ENCODE assay signal across 18 cellular contexts in genomic region chr6:90227693-90228092, GRCh38.
DNase-seq lines count a peak whose midpoint lies in the region; ATAC-seq and TF ChIP-seq lines count a peak whose summit lies in the region.
"Had no signal": no experiment of that assay in that cellular context is flagged by ENCODE, and none has a peak within 500 bp of the region (broad histone marks: within the 10 kb centered on the region; RNA-seq: fewer than 3 reads in every experiment).

No MANE protein-coding gene starts in this region.

- intact Hi-C loops in heart right ventricle (cut with DNase I), result loop anchor here in 2 of 10 donors (10.0 kb wide), 2 partner anchors 47 to 67 kb away; partner anchors contain the start of gene BACH2 (in 1 of the 2)
- intact Hi-C loops in left ventricle myocardium superior (cut with micrococcal nuclease), result no loop called here
- intact Hi-C loops in naive thymus-derived CD4-positive, alpha-beta T cell (cut with micrococcal nuclease), result no loop called here

- no peak for TF ChIP-seq CTCF in heart right ventricle (IDR thresholded peaks at IDR 0.05)

- H3K36me3 Mint-ChIP-seq in activated naive CD8-positive, alpha-beta T cell treated with anti-CD3 and anti-CD28 coated beads, Interleukin-2, amount 10 ng/mL, durations not matched to agents 7 days and 5 days, result peaks cover 49% of the 10 kb centered on the region
- peaks cover 20 to 55% (median 36%) of the 10 kb centered on the region in 5 donors for H3K36me3 Mint-ChIP-seq in naive thymus-derived CD4-positive, alpha-beta T cell
- peaks cover 32% of the 10 kb centered on the region for H3K36me3 Mint-ChIP-seq in activated CD8-positive, alpha-beta memory T cell treated with anti-CD3 and anti-CD28 coated beads, Interleukin-2, amount 10 ng/mL, durations not matched to agents 7 days and 5 days
- H3K36me3 Mint-ChIP-seq: stimulated activated effector memory CD8-positive, alpha-beta T cell treated with anti-CD3 and anti-CD28 coated beads, Interleukin-12 subunit alpha, Interleukin-12 subunit beta, amount 100 ng/mL, for 72 hours had no signal

- DNase-seq in heart right ventricle (no peak), left ventricle myocardium superior (no peak), activated gamma-delta T cell (lab: John Stamatoyannopoulos, UW) (no peak), HuH-7.5 (ENCODE audit: low spot score) (no peak)
- no peak for DNase-seq in activated naive CD8-positive, alpha-beta T cell treated with anti-CD3 and anti-CD28 coated beads, Interleukin-2, amount 10 ng/mL, durations not matched to agents 7 days and 5 days
- no peak for DNase-seq in naive thymus-derived CD4-positive, alpha-beta T cell
- DNase-seq in activated CD8-positive, alpha-beta memory T cell treated with anti-CD3 and anti-CD28 coated beads, Interleukin-2, amount 10 ng/mL, durations not matched to agents 7 days and 5 days, result no peak
- DNase-seq: adrenal gland, GF-D8, NCI-H2029, NCI-H524, occipital lobe, OCI-M1 had no signal

- H3K27me3 Mint-ChIP-seq in activated naive CD8-positive, alpha-beta T cell treated with anti-CD3 and anti-CD28 coated beads, Interleukin-2, amount 10 ng/mL, durations not matched to agents 7 days and 5 days, result no peaks in the 10 kb centered on the region
- H3K27me3 Mint-ChIP-seq in naive thymus-derived CD4-positive, alpha-beta T cell, result peaks cover 0 to 2% (median 0%) of the 10 kb centered on the region in 5 donors
- peaks cover 9% of the 10 kb centered on the region for H3K27me3 Mint-ChIP-seq in activated CD8-positive, alpha-beta memory T cell treated with anti-CD3 and anti-CD28 coated beads, Interleukin-2, amount 10 ng/mL, durations not matched to agents 7 days and 5 days
- H3K27me3 Mint-ChIP-seq: memory B cell had no signal

- H3K36me3 ChIP-seq in heart right ventricle, result no peaks in the 10 kb centered on the region
- peaks cover 0 to 4% (median 0%) of the 10 kb centered on the region in 3 experiments for H3K36me3 ChIP-seq in naive thymus-derived CD4-positive, alpha-beta T cell (ENCODE audit: control insufficient read depth in 2 of 3, insufficient read depth in 3 of 3, low read length in 3 of 3)
- H3K36me3 ChIP-seq: adrenal gland had no signal

- peak overlapping the region; percentile 80 for H3K27ac Mint-ChIP-seq in activated naive CD8-positive, alpha-beta T cell treated with anti-CD3 and anti-CD28 coated beads, Interleukin-2, amount 10 ng/mL, durations not matched to agents 7 days and 5 days
- H3K27ac Mint-ChIP-seq in naive thymus-derived CD4-positive, alpha-beta T cell, result peak overlapping the region in 8 of 9 donors; percentile 68 to 99 (median 94)
- no peak overlapping the region for H3K27ac Mint-ChIP-seq in activated CD8-positive, alpha-beta memory T cell treated with anti-CD3 and anti-CD28 coated beads, Interleukin-2, amount 10 ng/mL, durations not matched to agents 7 days and 5 days
- H3K27ac Mint-ChIP-seq: memory B cell; stimulated activated effector memory CD8-positive, alpha-beta T cell treated with anti-CD3 and anti-CD28 coated beads, Interleukin-12 subunit alpha, Interleukin-12 subunit beta, amount 100 ng/mL, for 72 hours had no signal

- CTCF ChIA-PET in naive thymus-derived CD4-positive, alpha-beta T cell (lab: Charles Lee), result interaction anchor here (0.9 kb wide), 1 partner anchor 18 kb away, joined by 3 read pairs; no protein-coding TSS in a partner anchor
- CTCF ChIA-PET in activated CD8-positive, alpha-beta memory T cell treated with anti-CD3 and anti-CD28 coated beads, Interleukin-2, amount 10 ng/mL, durations not matched to agents 7 days and 5 days (lab: Charles Lee), result interaction anchor here (0.6 to 1.0 kb wide), 3 partner anchors 13 to 287 kb away, joined by 3 to 4 read pairs (median 3); no protein-coding TSS in a partner anchor

- no peak overlapping the region for H3K4me3 ChIP-seq in heart right ventricle
- H3K4me3 ChIP-seq in naive thymus-derived CD4-positive, alpha-beta T cell (ENCODE audit: low read length), result no peak overlapping the region
- H3K4me3 ChIP-seq: adrenal gland had no signal

- H3K4me1 ChIP-seq in heart right ventricle, result peaks cover 0 to 48% (median 34%) of the 10 kb centered on the region in 9 donors
- peaks cover 0 to 73% of the 10 kb centered on the region in 2 donors for H3K4me1 ChIP-seq in naive thymus-derived CD4-positive, alpha-beta T cell (ENCODE audit: control insufficient read depth in 2 of 2, insufficient read depth in 2 of 2, low read length in 2 of 2)

- peak in 1 of 8 donors; percentile 29 for ATAC-seq in heart right ventricle
- ATAC-seq in left ventricle myocardium superior, result no peak
- no peak for ATAC-seq in activated naive CD8-positive, alpha-beta T cell treated with anti-CD3 and anti-CD28 coated beads, Interleukin-2, amount 10 ng/mL, durations not matched to agents 7 days and 5 days (ENCODE audit: low read depth)
- ATAC-seq in naive thymus-derived CD4-positive, alpha-beta T cell, result no peak
- ATAC-seq in GM19467 (IDR thresholded peaks at IDR 0.05; ENCODE audit: unreplicated experiment), result no peak
- no peak for ATAC-seq in activated CD8-positive, alpha-beta memory T cell treated with anti-CD3 and anti-CD28 coated beads, Interleukin-2, amount 10 ng/mL, durations not matched to agents 7 days and 5 days
- ATAC-seq: HepG2; stimulated activated effector memory CD8-positive, alpha-beta T cell treated with anti-CD3 and anti-CD28 coated beads, Interleukin-12 subunit alpha, Interleukin-12 subunit beta, amount 100 ng/mL, for 72 hours had no signal

- H3K27me3 ChIP-seq in heart right ventricle, result no peaks in the 10 kb centered on the region
- no peaks in the 10 kb centered on the region for H3K27me3 ChIP-seq in naive thymus-derived CD4-positive, alpha-beta T cell (ENCODE audit: control insufficient read depth in 2 of 2, insufficient read depth in 2 of 2, low read length in 2 of 2)
- H3K27me3 ChIP-seq: adrenal gland had no signal

- peaks cover 0 to 12% (median 0%) of the 10 kb centered on the region in 11 donors for H3K9me3 ChIP-seq in heart right ventricle
- H3K9me3 ChIP-seq in naive thymus-derived CD4-positive, alpha-beta T cell (ENCODE audit: control insufficient read depth in 2 of 3, low read length in 3 of 3), result peaks cover 0 to 8% (median 2%) of the 10 kb centered on the region in 3 experiments
- H3K9me3 ChIP-seq: adrenal gland had no signal

- H3K9me3 Mint-ChIP-seq in activated naive CD8-positive, alpha-beta T cell treated with anti-CD3 and anti-CD28 coated beads, Interleukin-2, amount 10 ng/mL, durations not matched to agents 7 days and 5 days, result peaks cover 10% of the 10 kb centered on the region
- peaks cover 0 to 13% (median 5%) of the 10 kb centered on the region in 11 donors for H3K9me3 Mint-ChIP-seq in naive thymus-derived CD4-positive, alpha-beta T cell
- H3K9me3 Mint-ChIP-seq in activated CD8-positive, alpha-beta memory T cell treated with anti-CD3 and anti-CD28 coated beads, Interleukin-2, amount 10 ng/mL, durations not matched to agents 7 days and 5 days (ENCODE audit: low read depth), result peaks cover 7% of the 10 kb centered on the region

- H3K4me3 Mint-ChIP-seq in activated naive CD8-positive, alpha-beta T cell treated with anti-CD3 and anti-CD28 coated beads, Interleukin-2, amount 10 ng/mL, durations not matched to agents 7 days and 5 days, result peak overlapping the region; percentile 13
- H3K4me3 Mint-ChIP-seq in naive thymus-derived CD4-positive, alpha-beta T cell, result peak overlapping the region in 7 of 10 donors; percentile 18 to 75 (median 56)
- no peak overlapping the region for H3K4me3 Mint-ChIP-seq in activated CD8-positive, alpha-beta memory T cell treated with anti-CD3 and anti-CD28 coated beads, Interleukin-2, amount 10 ng/mL, durations not matched to agents 7 days and 5 days
- H3K4me3 Mint-ChIP-seq: memory B cell; stimulated activated effector memory CD8-positive, alpha-beta T cell treated with anti-CD3 and anti-CD28 coated beads, Interleukin-12 subunit alpha, Interleukin-12 subunit beta, amount 100 ng/mL, for 72 hours had no signal

- POLR2A ChIA-PET in activated naive CD8-positive, alpha-beta T cell treated with anti-CD3 and anti-CD28 coated beads, Interleukin-2, amount 10 ng/mL, durations not matched to agents 7 days and 5 days (lab: Charles Lee), result interaction anchor here (0.9 to 1.1 kb wide), 2 partner anchors 8 to 28 kb away, joined by 3 to 5 read pairs; no protein-coding TSS in a partner anchor
- POLR2A ChIA-PET in naive thymus-derived CD4-positive, alpha-beta T cell (lab: Charles Lee), result interaction anchor here (0.6 to 2.0 kb wide), 4 partner anchors 10 to 33 kb away, joined by 3 to 6 read pairs (median 4); no protein-coding TSS in a partner anchor

- peak overlapping the region in 6 of 10 donors; percentile 12 to 59 (median 53) for H3K27ac ChIP-seq in heart right ventricle
- H3K27ac ChIP-seq in naive thymus-derived CD4-positive, alpha-beta T cell (ENCODE audit: low read depth, low read length), result peak overlapping the region; percentile 88
- H3K27ac ChIP-seq: adrenal gland, epithelial cell of prostate had no signal

- peaks cover 68% of the 10 kb centered on the region for H3K4me1 Mint-ChIP-seq in activated naive CD8-positive, alpha-beta T cell treated with anti-CD3 and anti-CD28 coated beads, Interleukin-2, amount 10 ng/mL, durations not matched to agents 7 days and 5 days
- peaks cover 49 to 91% (median 88%) of the 10 kb centered on the region in 7 donors for H3K4me1 Mint-ChIP-seq in naive thymus-derived CD4-positive, alpha-beta T cell
- peaks cover 35% of the 10 kb centered on the region for H3K4me1 Mint-ChIP-seq in activated CD8-positive, alpha-beta memory T cell treated with anti-CD3 and anti-CD28 coated beads, Interleukin-2, amount 10 ng/mL, durations not matched to agents 7 days and 5 days
